23 cellular contexts compared by ENCODE assay signal in the genomic region with DNA sequence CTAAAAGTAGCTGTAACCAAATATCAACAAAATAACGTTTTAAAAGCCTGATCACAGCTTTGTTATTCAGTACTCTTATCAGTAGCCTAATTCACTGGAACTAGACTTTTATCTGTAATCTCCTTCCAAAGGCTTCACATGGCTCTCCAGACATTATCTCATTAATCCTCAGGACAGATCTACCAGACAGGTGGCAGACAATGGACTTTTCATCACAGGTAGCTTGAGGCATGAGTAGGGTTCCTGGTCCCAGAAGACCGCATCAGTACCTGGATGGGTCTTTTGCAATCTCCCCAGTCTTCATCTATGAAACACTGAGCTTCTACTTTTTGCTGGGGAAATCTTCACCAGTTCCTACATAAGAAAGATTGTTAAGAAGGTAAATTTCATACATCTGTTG.
"Had no signal": no experiment of that assay in that cellular context is flagged by ENCODE, and none has a peak within 500 bp of the region (broad histone marks: within the 10 kb centered on the region; RNA-seq: fewer than 3 reads in every experiment).

No MANE protein-coding gene starts in this region.

- H3K36me3 ChIP-seq: adrenal gland had no signal

- H3K27ac Mint-ChIP-seq: activated CD4-positive, alpha-beta T cell treated with anti-CD3 and anti-CD28 coated beads for 36 hours; activated CD8-positive, alpha-beta T cell treated with anti-CD3 and anti-CD28 coated beads, Interleukin-2, amount 10 ng/mL, durations not matched to agents 7 days and 5 days; activated naive CD8-positive, alpha-beta T cell treated with anti-CD3 and anti-CD28 coated beads, Interleukin-2, amount 10 ng/mL, durations not matched to agents 7 days and 5 days; T-cell had no signal

- H3K4me1 ChIP-seq: adrenal gland had no signal

- H3K9me3 Mint-ChIP-seq: activated naive CD8-positive, alpha-beta T cell treated with anti-CD3 and anti-CD28 coated beads, Interleukin-2, amount 10 ng/mL, durations not matched to agents 7 days and 5 days; T-cell had no signal

- H3K27ac ChIP-seq: adrenal gland, SK-N-MC, VCaP had no signal

- DNase-seq: activated CD4-positive, alpha-beta T cell treated with anti-CD3 and anti-CD28 coated beads for 36 hours; activated CD8-positive, alpha-beta memory T cell treated with anti-CD3 and anti-CD28 coated beads, Interleukin-2, amount 50 U/mL, for 48 hours; activated CD8-positive, alpha-beta T cell treated with anti-CD3 and anti-CD28 coated beads, Interleukin-2, amount 10 ng/mL, durations not matched to agents 7 days and 5 days; activated naive CD4-positive, alpha-beta T cell treated with anti-CD3 and anti-CD28 coated beads, Interleukin-2, amount 50 U/mL, for 16 hours; activated naive CD8-positive, alpha-beta T cell treated with anti-CD3 and anti-CD28 coated beads, Interleukin-2, amount 10 ng/mL, durations not matched to agents 7 days and 5 days; activated T-cell treated with anti-CD3 and anti-CD28 coated beads, Interleukin-2, amount 50 U/mL, for 1 hour; anterior cingulate cortex; cerebellar nuclear complex; NCI-H1092; NCI-H2171; NCI-H2227 treated with DMSO at 0.1 percent for 48 hours; NCI-H446 treated with DMSO at 0.1 percent for 48 hours; NCI-H524 treated with DMSO at 0.1 percent for 48 hours; NK-92 treated with Interleukin-12 subunit alpha and Interleukin-12 subunit beta, amount 100 ng/mL, for 24 hours; RPMI8226; T-cell; T-helper 2 cell; T1000 had no signal

- H3K4me1 Mint-ChIP-seq: activated CD4-positive, alpha-beta T cell treated with anti-CD3 and anti-CD28 coated beads for 36 hours; activated naive CD8-positive, alpha-beta T cell treated with anti-CD3 and anti-CD28 coated beads, Interleukin-2, amount 10 ng/mL, durations not matched to agents 7 days and 5 days; T-cell had no signal

- H3K9me3 ChIP-seq: adrenal gland had no signal

- H3K36me3 Mint-ChIP-seq: activated naive CD8-positive, alpha-beta T cell treated with anti-CD3 and anti-CD28 coated beads, Interleukin-2, amount 10 ng/mL, durations not matched to agents 7 days and 5 days; T-cell had no signal

- H3K27me3 Mint-ChIP-seq: activated naive CD8-positive, alpha-beta T cell treated with anti-CD3 and anti-CD28 coated beads, Interleukin-2, amount 10 ng/mL, durations not matched to agents 7 days and 5 days had no signal

- ATAC-seq: activated CD4-positive, alpha-beta T cell treated with anti-CD3 and anti-CD28 coated beads for 36 hours; activated CD8-positive, alpha-beta T cell treated with anti-CD3 and anti-CD28 coated beads, Interleukin-2, amount 10 ng/mL, durations not matched to agents 7 days and 5 days; Panc1; Right ventricle myocardium inferior; T-cell had no signal

- H3K4me3 Mint-ChIP-seq: activated CD4-positive, alpha-beta T cell treated with anti-CD3 and anti-CD28 coated beads for 36 hours; activated CD8-positive, alpha-beta T cell treated with anti-CD3 and anti-CD28 coated beads, Interleukin-2, amount 10 ng/mL, durations not matched to agents 7 days and 5 days; activated naive CD8-positive, alpha-beta T cell treated with anti-CD3 and anti-CD28 coated beads, Interleukin-2, amount 10 ng/mL, durations not matched to agents 7 days and 5 days; T-cell had no signal

- H3K4me3 ChIP-seq: adrenal gland, SK-N-MC had no signal
